8 cellular contexts compared by ENCODE assay signal in genomic region chr2:10072656-10073480, GRCh38. TPM values are rescaled to one million over a fixed set of nuclear protein-coding genes. Genes with fewer than 3 reads are reported as not detected.
DNase-seq lines count a peak whose midpoint lies in the region; ATAC-seq and TF ChIP-seq lines count a peak whose summit lies in the region.

No MANE protein-coding gene starts in this region.

- no peaks in the 10 kb centered on the region for H3K36me3 Mint-ChIP-seq in activated CD4-positive, alpha-beta memory T cell treated with anti-CD3 and anti-CD28 coated beads, Interleukin-2, amount 10 ng/mL, durations not matched to agents 7 days and 5 days (ENCODE audit: low read depth)

- H3K27me3 Mint-ChIP-seq in activated CD4-positive, alpha-beta memory T cell treated with anti-CD3 and anti-CD28 coated beads, Interleukin-2, amount 10 ng/mL, durations not matched to agents 7 days and 5 days = peaks cover 49% of the 10 kb centered on the region

- peak; percentile 88 for TF ChIP-seq CTCF in C4-2B (conservative IDR thresholded peaks at IDR 0.05)

- peaks cover 7% of the 10 kb centered on the region for H3K4me1 Mint-ChIP-seq in activated CD4-positive, alpha-beta memory T cell treated with anti-CD3 and anti-CD28 coated beads, Interleukin-2, amount 10 ng/mL, durations not matched to agents 7 days and 5 days

- no peak overlapping the region for H3K27ac Mint-ChIP-seq in activated CD4-positive, alpha-beta memory T cell treated with anti-CD3 and anti-CD28 coated beads, Interleukin-2, amount 10 ng/mL, durations not matched to agents 7 days and 5 days

- peaks cover 2% of the 10 kb centered on the region for H3K9me3 Mint-ChIP-seq in activated CD4-positive, alpha-beta memory T cell treated with anti-CD3 and anti-CD28 coated beads, Interleukin-2, amount 10 ng/mL, durations not matched to agents 7 days and 5 days

- no peak overlapping the region for H3K27ac ChIP-seq in C4-2B

- peak; percentile 83 for DNase-seq in HK-2 (ENCODE audit: unreplicated experiment)
- peak; percentile 91 for DNase-seq in NCI-H82 treated with DMSO at 0.1 percent for 48 hours (lab: John Stamatoyannopoulos, UW; ENCODE audit: unreplicated experiment)
- peak; percentile 84 for DNase-seq in activated CD4-positive, alpha-beta memory T cell treated with anti-CD3 and anti-CD28 coated beads, Interleukin-2, amount 10 ng/mL, durations not matched to agents 7 days and 5 days
- peak; percentile 73 for DNase-seq in effector CD4-positive, alpha-beta T cell
- DNase-seq in medulla oblongata (ENCODE audit: extremely low spot score) = peak; percentile 91
- peak; percentile 28 to 58 for DNase-seq in stimulated activated CD8-positive, alpha-beta memory T cell treated with anti-CD3 and anti-CD28 coated beads, Interleukin-15, amount 100 ng/mL, for 4 hours (ENCODE audit: low read depth in 2 of 2)

- POLR2A ChIA-PET in activated CD4-positive, alpha-beta memory T cell treated with anti-CD3 and anti-CD28 coated beads, Interleukin-2, amount 10 ng/mL, durations not matched to agents 7 days and 5 days (lab: Charles Lee) = interaction anchor here (0.6 to 4.0 kb wide), 16 partner anchors 8 to 363 kb away, joined by 3 to 26 read pairs (median 4); partner anchors contain the start of genes RRM2 and TAF1B

- no peak overlapping the region for H3K4me3 Mint-ChIP-seq in activated CD4-positive, alpha-beta memory T cell treated with anti-CD3 and anti-CD28 coated beads, Interleukin-2, amount 10 ng/mL, durations not matched to agents 7 days and 5 days

- CTCF ChIA-PET in activated CD4-positive, alpha-beta memory T cell treated with anti-CD3 and anti-CD28 coated beads, Interleukin-2, amount 10 ng/mL, durations not matched to agents 7 days and 5 days (lab: Charles Lee) = interaction anchor here (0.6 to 6.4 kb wide), 59 partner anchors 9 to 709 kb away, joined by 3 to 100 read pairs (median 5); partner anchors contain the start of gene CYS1

- peak; percentile 86 for ATAC-seq in GM19395 (IDR thresholded peaks at IDR 0.05; ENCODE audit: unreplicated experiment)

RNA-seq across cellular contexts. Expression of gene CYS1, which starts 7.3 kb away (rescaled TPM):
- total RNA-seq in activated CD4-positive, alpha-beta memory T cell treated with anti-CD3 and anti-CD28 coated beads, Interleukin-2, amount 10 ng/mL, durations not matched to agents 7 days and 5 days = under 1 TPM; 0.40 to 0.71 TPM

RNA-seq across cellular contexts. Expression of gene KLF11, which starts 29.5 kb away (rescaled TPM):
- 10 to 100 TPM; 14.4 to 16.0 TPM for total RNA-seq in activated CD4-positive, alpha-beta memory T cell treated with anti-CD3 and anti-CD28 coated beads, Interleukin-2, amount 10 ng/mL, durations not matched to agents 7 days and 5 days

RNA-seq across cellular contexts. Expression of gene RRM2, which starts 49.7 kb away (rescaled TPM):
- total RNA-seq in activated CD4-positive, alpha-beta memory T cell treated with anti-CD3 and anti-CD28 coated beads, Interleukin-2, amount 10 ng/mL, durations not matched to agents 7 days and 5 days = 100 to 1,000 TPM; 546 to 570 TPM
